8 cellular contexts compared by ENCODE assay signal in genomic region chrX:119574394-119575266, GRCh38. TPM values are rescaled to one million over a fixed set of nuclear protein-coding genes. Genes with fewer than 3 reads are reported as not detected.
DNase-seq lines count a peak whose midpoint lies in the region; ATAC-seq and TF ChIP-seq lines count a peak whose summit lies in the region.

Gene UBE2A, plus strand, starts transcription at chrX:119574563. Its CDS starts 149 bp downstream, at chrX:119574712.

- H3K9ac ChIP-seq in fibroblast of lung (ENCODE audit: insufficient read depth, low read length) = peak within 1 kb of the TSS; percentile 76

- peak within 1 kb of the TSS; percentile 69 for H3K27ac ChIP-seq in fibroblast of lung (ENCODE audit: insufficient read depth, low read length)
- peak within 1 kb of the TSS; percentile 88 for H3K27ac ChIP-seq in naive thymus-derived CD4-positive, alpha-beta T cell (ENCODE audit: low read depth, low read length)

- peak within 1 kb of the TSS; percentile 85 to 97 (median 90) for H3K27ac Mint-ChIP-seq in naive thymus-derived CD4-positive, alpha-beta T cell
- peak within 1 kb of the TSS; percentile 85 for H3K27ac Mint-ChIP-seq in stimulated activated naive B cell treated with anti-CD40 and anti-IgM and Interleukin-4, amounts not matched to agents 10 μg/mL and 1 μg/mL and 100 μg/mL, for 72 hours

- ATAC-seq in naive thymus-derived CD4-positive, alpha-beta T cell = peak; percentile 99
- ATAC-seq in stimulated activated naive B cell treated with anti-CD40 and anti-IgM and Interleukin-4, amounts not matched to agents 10 μg/mL and 1 μg/mL and 100 μg/mL, for 72 hours (replicated peaks) = peak; percentile 86 to 91

- H4K20me1 ChIP-seq in fibroblast of lung (ENCODE audit: control insufficient read depth, extremely low read depth, insufficient read depth, low read length) = no peaks in the 10 kb centered on the region

- DNase-seq in ELF-1 (ENCODE audit: low read depth, low spot score) = peak; percentile 97
- DNase-seq in H4 (ENCODE audit: low spot score) = peak; percentile 85
- DNase-seq in LNCaP clone FGC (ENCODE audit: low read depth) = peak; percentile 57
- DNase-seq in RPMI8226 = peak; percentile 95
- peak; percentile 62 to 78 for DNase-seq in activated T-helper 1 cell treated with anti-CD3 and anti-CD28 coated beads, Interleukin-2, amount 50 U/mL, for 16 hours (ENCODE audit: low read depth in 1 of 2, low spot score in 1 of 2)
- DNase-seq in fibroblast of lung (ENCODE audit: low read depth in 2 of 2) = peak; percentile 90 to 92
- peak; percentile 72 to 89 (median 85) for DNase-seq in naive thymus-derived CD4-positive, alpha-beta T cell
- DNase-seq in stimulated activated naive B cell treated with anti-CD40 and anti-IgM and Interleukin-4, amounts not matched to agents 10 μg/mL and 1 μg/mL and 100 μg/mL, for 72 hours = peak; percentile 80

- H3K4me2 ChIP-seq in fibroblast of lung (ENCODE audit: extremely low read depth, insufficient read depth, low read length) = peak within 1 kb of the TSS; percentile 78

- intact Hi-C loops in naive thymus-derived CD4-positive, alpha-beta T cell (cut with micrococcal nuclease) = loop anchor here (1.0 to 5.0 kb wide), 16 partner anchors 9 to 369 kb away; partner anchors contain the start of genes NDUFA1 (in 2 of the 2), RNF113A (in 2 of the 2), RPL39 (in 2 of the 2) and SEPTIN6 (in 2 of the 2)

- H3K4me3 ChIP-seq in LNCaP clone FGC (ENCODE audit: low read depth, low read length) = peak within 1 kb of the TSS; percentile 64
- peak within 1 kb of the TSS; percentile 61 to 77 (median 71) for H3K4me3 ChIP-seq in fibroblast of lung (replicated peaks in 1 of 4; ENCODE audit: control extremely low read depth in 1 of 4, insufficient read depth in 1 of 4, low read depth in 3 of 4, low read length in 4 of 4)
- peak within 1 kb of the TSS; percentile 72 for H3K4me3 ChIP-seq in naive thymus-derived CD4-positive, alpha-beta T cell (ENCODE audit: low read length)

- no peaks in the 10 kb centered on the region for H3K27me3 Mint-ChIP-seq in naive thymus-derived CD4-positive, alpha-beta T cell
- H3K27me3 Mint-ChIP-seq in stimulated activated naive B cell treated with anti-CD40 and anti-IgM and Interleukin-4, amounts not matched to agents 10 μg/mL and 1 μg/mL and 100 μg/mL, for 72 hours = peaks cover 0 to 15% of the 10 kb centered on the region in 2 donors

- peaks cover 0 to 8% (median 0%) of the 10 kb centered on the region in 5 donors for H3K36me3 Mint-ChIP-seq in naive thymus-derived CD4-positive, alpha-beta T cell
- H3K36me3 Mint-ChIP-seq in stimulated activated naive B cell treated with anti-CD40 and anti-IgM and Interleukin-4, amounts not matched to agents 10 μg/mL and 1 μg/mL and 100 μg/mL, for 72 hours = peaks cover 0 to 3% of the 10 kb centered on the region in 2 donors

- no peaks in the 10 kb centered on the region for H3K9me3 Mint-ChIP-seq in naive thymus-derived CD4-positive, alpha-beta T cell
- no peaks in the 10 kb centered on the region for H3K9me3 Mint-ChIP-seq in stimulated activated naive B cell treated with anti-CD40 and anti-IgM and Interleukin-4, amounts not matched to agents 10 μg/mL and 1 μg/mL and 100 μg/mL, for 72 hours

- TF ChIP-seq CTCF in LNCaP clone FGC (IDR thresholded peaks at IDR 0.05; ENCODE audit: control insufficient read depth, extremely low read depth, insufficient read depth) (peak; percentile 8; the same call in 1 of the 2 replicates), fibroblast of lung (conservative IDR thresholded peaks at IDR 0.05 in 1 of 2, IDR thresholded peaks at IDR 0.05 in 1 of 2; ENCODE audit: low read depth in 1 of 2, low read length in 2 of 2) (peak; percentile 26 to 27)

- peaks cover 12% of the 10 kb centered on the region for H3K79me2 ChIP-seq in fibroblast of lung (ENCODE audit: control insufficient read depth, insufficient read depth, low read length)

- no peaks in the 10 kb centered on the region for H3K27me3 ChIP-seq in fibroblast of lung (ENCODE audit: control insufficient read depth, insufficient read depth, low read length)
- no peaks in the 10 kb centered on the region for H3K27me3 ChIP-seq in naive thymus-derived CD4-positive, alpha-beta T cell (ENCODE audit: control insufficient read depth in 2 of 2, insufficient read depth in 2 of 2, low read length in 2 of 2)

- peak within 1 kb of the TSS; percentile 85 to 96 (median 92) for H3K4me3 Mint-ChIP-seq in naive thymus-derived CD4-positive, alpha-beta T cell
- peak within 1 kb of the TSS; percentile 87 to 97 for H3K4me3 Mint-ChIP-seq in stimulated activated naive B cell treated with anti-CD40 and anti-IgM and Interleukin-4, amounts not matched to agents 10 μg/mL and 1 μg/mL and 100 μg/mL, for 72 hours

- H3K4me1 Mint-ChIP-seq in naive thymus-derived CD4-positive, alpha-beta T cell = peaks cover 7 to 35% (median 18%) of the 10 kb centered on the region in 7 donors
- H3K4me1 Mint-ChIP-seq in stimulated activated naive B cell treated with anti-CD40 and anti-IgM and Interleukin-4, amounts not matched to agents 10 μg/mL and 1 μg/mL and 100 μg/mL, for 72 hours = peaks cover 11 to 26% of the 10 kb centered on the region in 2 donors

- POLR2A ChIA-PET in naive thymus-derived CD4-positive, alpha-beta T cell (lab: Charles Lee) = interaction anchor here (0.6 to 2.6 kb wide), 16 partner anchors 9 to 296 kb away, joined by 3 to 17 read pairs (median 4); partner anchors contain the start of genes NKRF, RPL39 and STEEP1

- no peaks in the 10 kb centered on the region for H3K9me3 ChIP-seq in fibroblast of lung (ENCODE audit: control insufficient read depth, insufficient read depth, low read depth, low read length)
- H3K9me3 ChIP-seq in naive thymus-derived CD4-positive, alpha-beta T cell (ENCODE audit: control insufficient read depth in 2 of 3, low read length in 3 of 3) = no peaks in the 10 kb centered on the region

- H3K4me1 ChIP-seq in fibroblast of lung (ENCODE audit: control insufficient read depth, extremely low read depth, insufficient read depth, low read length) = no peaks in the 10 kb centered on the region
- peaks cover 0 to 11% of the 10 kb centered on the region in 2 donors for H3K4me1 ChIP-seq in naive thymus-derived CD4-positive, alpha-beta T cell (ENCODE audit: control insufficient read depth in 2 of 2, insufficient read depth in 2 of 2, low read length in 2 of 2)

- peak within 1 kb of the TSS; percentile 55 for H2AFZ ChIP-seq in fibroblast of lung (ENCODE audit: low read length)

- CTCF ChIA-PET in naive thymus-derived CD4-positive, alpha-beta T cell (lab: Charles Lee) = interaction anchor here (0.6 kb wide), 1 partner anchor 1024 kb away, joined by 3 read pairs; no protein-coding TSS in a partner anchor

- no peaks in the 10 kb centered on the region for H3K36me3 ChIP-seq in fibroblast of lung (ENCODE audit: control insufficient read depth, insufficient read depth, low read length)
- no peaks in the 10 kb centered on the region for H3K36me3 ChIP-seq in naive thymus-derived CD4-positive, alpha-beta T cell (ENCODE audit: control insufficient read depth in 2 of 3, insufficient read depth in 3 of 3, low read length in 3 of 3)

RNA-seq across cellular contexts. Expression of gene UBE2A, which starts in this region (rescaled TPM):
- 37.5 and 52.1 TPM in 2 replicates for total RNA-seq in H4 (2014; rRNA removed; shearing (Covaris generic))
- total RNA-seq in fibroblast of lung = 22.1 and 28.4 TPM in 2 replicates
- polyA plus RNA-seq in fibroblast of lung = 89.8 and 106 TPM in 2 replicates
- polyA plus RNA-seq in fibroblast of lung (2012) = 77.9 and 78.4 TPM in 2 replicates
- 12.3 and 22.8 TPM in 2 replicates for polyA minus RNA-seq in fibroblast of lung (ENCODE audit: low replicate concordance)
- 10 to 100 TPM; 34.0 to 74.7 (median 60.2) TPM for total RNA-seq in naive thymus-derived CD4-positive, alpha-beta T cell
- polyA plus RNA-seq in naive thymus-derived CD4-positive, alpha-beta T cell = 10 to 100 TPM; 23.9 to 30.7 TPM

Comparison
In these comparisons a context has a peak if more than half of its experiments do, and no peak if none do; other contexts are left out.
1. Peak in every context shown above with its lines: DNase-seq, ATAC-seq, H3K4me3 ChIP-seq and H3K27ac ChIP-seq.